Comparison of ENCODE assay signal across 9 cellular contexts in the genomic region with DNA sequence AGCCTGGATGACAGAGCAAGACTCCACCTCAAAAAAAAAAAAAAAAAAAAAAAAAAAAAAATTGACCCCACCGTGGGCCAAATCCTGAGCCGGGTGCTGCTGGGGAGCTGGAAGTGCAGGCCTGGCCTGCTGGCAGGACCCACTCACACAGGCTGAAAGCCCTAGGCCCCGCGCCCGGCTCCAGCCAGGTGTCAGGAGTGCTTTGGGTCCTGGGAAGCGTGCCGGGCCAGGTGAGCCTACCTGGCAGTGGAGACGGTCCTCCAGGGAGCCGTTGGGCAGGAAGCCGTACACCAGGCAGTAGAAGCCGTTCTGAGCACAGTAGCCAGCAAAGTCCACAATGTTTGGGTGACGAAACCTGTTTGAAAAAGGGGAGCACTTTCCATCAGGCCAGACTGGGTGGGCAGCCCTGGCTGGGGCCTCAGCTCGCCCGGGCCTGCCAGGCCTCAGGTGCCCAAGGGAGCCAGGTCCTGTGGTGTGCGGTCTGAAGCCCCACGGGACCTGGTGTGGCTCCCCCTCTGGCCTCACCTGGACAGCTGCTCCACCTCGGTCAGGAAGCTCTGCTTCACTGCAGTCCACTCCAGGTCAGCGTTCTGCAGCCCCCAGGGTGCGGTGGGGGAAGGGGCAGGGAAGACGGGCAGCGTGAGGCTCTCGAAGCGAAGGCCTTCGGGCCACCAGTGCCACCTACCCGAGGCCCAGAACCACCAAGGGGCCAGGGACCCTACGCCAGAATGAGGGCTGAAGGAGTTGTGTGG. TPM values are rescaled to one million over a fixed set of nuclear protein-coding genes. Genes with fewer than 3 reads are reported as not detected.
DNase-seq lines count a peak whose midpoint lies in the region; ATAC-seq and TF ChIP-seq lines count a peak whose summit lies in the region.
"Had no signal": no experiment of that assay in that cellular context is flagged by ENCODE, and none has a peak within 500 bp of the region (broad histone marks: within the 10 kb centered on the region; RNA-seq: fewer than 3 reads in every experiment).

No MANE protein-coding gene starts in this region.

- H3K9me3 Mint-ChIP-seq in activated T-cell treated with anti-CD3 and anti-CD28 coated beads, Interleukin-2, amount 50 U/mL, for 24 hours, result no peaks in the 10 kb centered on the region
- H3K9me3 Mint-ChIP-seq in type B pancreatic cell, result no peaks in the 10 kb centered on the region

- peaks cover 31% of the 10 kb centered on the region for H3K4me1 Mint-ChIP-seq in activated T-cell treated with anti-CD3 and anti-CD28 coated beads, Interleukin-2, amount 50 U/mL, for 24 hours (ENCODE audit: low read depth)
- H3K4me1 Mint-ChIP-seq in T-helper 17 cell, result peaks cover 13% of the 10 kb centered on the region
- peaks cover 4% of the 10 kb centered on the region for H3K4me1 Mint-ChIP-seq in type B pancreatic cell (ENCODE audit: unreplicated experiment)

- no peak for ATAC-seq in T-helper 17 cell

- peaks cover 15% of the 10 kb centered on the region for H3K27me3 Mint-ChIP-seq in activated T-cell treated with anti-CD3 and anti-CD28 coated beads, Interleukin-2, amount 50 U/mL, for 24 hours
- H3K27me3 Mint-ChIP-seq in T-helper 17 cell (no peaks in the 10 kb centered on the region), type B pancreatic cell (no peaks in the 10 kb centered on the region)

- DNase-seq in activated T-cell treated with anti-CD3 and anti-CD28 coated beads, Interleukin-2, amount 50 U/mL, for 24 hours, result no peak
- no peak for DNase-seq in activated T-cell treated with anti-CD3 and anti-CD28 coated beads for 4 hours
- DNase-seq in T-helper 17 cell, result no peak
- DNase-seq in fibroblast of mammary gland (ENCODE audit: low read depth), result no peak
- DNase-seq in stomach, result no peak
- no peak for DNase-seq in type B pancreatic cell (ENCODE audit: extremely low spot score, unreplicated experiment)
- no peak for DNase-seq in HUDEP-2 (lab: John Stamatoyannopoulos, UW; ENCODE audit: unreplicated experiment in 76 of 76)
- no peak for DNase-seq in stimulated activated naive CD4-positive, alpha-beta T cell (lab: John Stamatoyannopoulos, UW)
- DNase-seq: NCI-H146 had no signal

- intact Hi-C loops in stomach (cut with DNase I; ENCODE audit: low total_unique reads), result no loop called here

- H3K36me3 Mint-ChIP-seq in activated T-cell treated with anti-CD3 and anti-CD28 coated beads, Interleukin-2, amount 50 U/mL, for 24 hours (ENCODE audit: low read depth), result peaks cover 59% of the 10 kb centered on the region
- H3K36me3 Mint-ChIP-seq in T-helper 17 cell (ENCODE audit: low read depth), result no peaks in the 10 kb centered on the region
- H3K36me3 Mint-ChIP-seq in type B pancreatic cell, result no peaks in the 10 kb centered on the region

- H3K9me3 ChIP-seq in T-helper 17 cell (ENCODE audit: control insufficient read depth, low read length, poor library complexity, severe bottlenecking) (no peaks in the 10 kb centered on the region), stomach (no peaks in the 10 kb centered on the region)

- peaks cover 5 to 53% (median 36%) of the 10 kb centered on the region in 4 donors for H3K4me1 ChIP-seq in stomach

- peak overlapping the region; percentile 87 for H3K4me3 Mint-ChIP-seq in activated T-cell treated with anti-CD3 and anti-CD28 coated beads, Interleukin-2, amount 50 U/mL, for 24 hours
- H3K4me3 Mint-ChIP-seq in T-helper 17 cell (peak overlapping the region; percentile 92), type B pancreatic cell (no peak overlapping the region)

- TF ChIP-seq CTCF in fibroblast of mammary gland (conservative IDR thresholded peaks at IDR 0.05; ENCODE audit: control insufficient read depth, insufficient read depth, low read depth, low read length) (no peak), stomach (IDR thresholded peaks at IDR 0.05) (no peak), type B pancreatic cell (conservative IDR thresholded peaks at IDR 0.05) (no peak)

- no peak for TF ChIP-seq POLR2A in stomach (IDR thresholded peaks at IDR 0.05)

- TF ChIP-seq EP300 in stomach (IDR thresholded peaks at IDR 0.05), result no peak

- peak overlapping the region in 3 of 5 donors; percentile 9 to 96 (median 73) for H3K27ac ChIP-seq in stomach

- WGBS in stomach, 5 donors, result 73 to 90% (median 83%) methylated on average over 11 to 26 of the region's 26 CpGs

- peaks cover 0 to 42% (median 31%) of the 10 kb centered on the region in 4 donors for H3K36me3 ChIP-seq in stomach

- peaks cover 0 to 5% (median 0%) of the 10 kb centered on the region in 3 donors for H3K27me3 ChIP-seq in stomach

- peak overlapping the region; percentile 52 for H3K4me3 ChIP-seq in fibroblast of mammary gland (ENCODE audit: control insufficient read depth, low read depth, low read length)
- H3K4me3 ChIP-seq in stomach, result peak overlapping the region in 3 of 4 donors; percentile 54 to 62 (median 61)

- peak overlapping the region; percentile 92 for H3K27ac Mint-ChIP-seq in activated T-cell treated with anti-CD3 and anti-CD28 coated beads, Interleukin-2, amount 50 U/mL, for 24 hours
- H3K27ac Mint-ChIP-seq in T-helper 17 cell, result peak overlapping the region; percentile 83
- H3K27ac Mint-ChIP-seq in type B pancreatic cell, result no peak overlapping the region

RNA-seq across cellular contexts. Expression of gene IRAK1, which starts 1.8 kb away (rescaled TPM):
- total RNA-seq in T-helper 17 cell (10 to 100 TPM; 75.3 to 92.5 TPM), stomach (100 to 1,000 TPM in 2 of 5 donors, 10 to 100 TPM in 3; 25.5 to 211 (median 75.2) TPM), type B pancreatic cell (ENCODE audit: low replicate concordance) (83.8 and 86.1 TPM in 2 replicates)
- polyA plus RNA-seq in stomach, result 10 to 100 TPM; 52.1 to 73.9 (median 59.1) TPM

RNA-seq across cellular contexts. Expression of gene TMEM187, which starts 45.4 kb away (rescaled TPM):
- total RNA-seq in T-helper 17 cell (1 to 10 TPM; 2.4 to 3.0 TPM), stomach (10 to 100 TPM in 1 of 5 donors, 1 to 10 TPM in 2, under 1 TPM in 1, not detected in 1; 0.89 to 16.2 (median 2.9) TPM), type B pancreatic cell (ENCODE audit: low replicate concordance) (14.4 and 15.2 TPM in 2 replicates)
- 1 to 10 TPM; 2.3 to 7.0 (median 6.3) TPM for polyA plus RNA-seq in stomach

RNA-seq across cellular contexts. Expression of gene HCFC1, which starts 46.3 kb away (rescaled TPM):
- 10 to 100 TPM; 65.7 to 65.8 TPM for total RNA-seq in T-helper 17 cell
- total RNA-seq in stomach, result 10 to 100 TPM; 13.2 to 61.6 (median 35.3) TPM
- 10 to 100 TPM in 2 of 3 donors, 1 to 10 TPM in 1; 9.0 to 13.9 (median 12.6) TPM for polyA plus RNA-seq in stomach
- total RNA-seq in type B pancreatic cell (ENCODE audit: low replicate concordance), result 81.2 and 98.0 TPM in 2 replicates
